8 cellular contexts compared by ENCODE assay signal in the genomic region with DNA sequence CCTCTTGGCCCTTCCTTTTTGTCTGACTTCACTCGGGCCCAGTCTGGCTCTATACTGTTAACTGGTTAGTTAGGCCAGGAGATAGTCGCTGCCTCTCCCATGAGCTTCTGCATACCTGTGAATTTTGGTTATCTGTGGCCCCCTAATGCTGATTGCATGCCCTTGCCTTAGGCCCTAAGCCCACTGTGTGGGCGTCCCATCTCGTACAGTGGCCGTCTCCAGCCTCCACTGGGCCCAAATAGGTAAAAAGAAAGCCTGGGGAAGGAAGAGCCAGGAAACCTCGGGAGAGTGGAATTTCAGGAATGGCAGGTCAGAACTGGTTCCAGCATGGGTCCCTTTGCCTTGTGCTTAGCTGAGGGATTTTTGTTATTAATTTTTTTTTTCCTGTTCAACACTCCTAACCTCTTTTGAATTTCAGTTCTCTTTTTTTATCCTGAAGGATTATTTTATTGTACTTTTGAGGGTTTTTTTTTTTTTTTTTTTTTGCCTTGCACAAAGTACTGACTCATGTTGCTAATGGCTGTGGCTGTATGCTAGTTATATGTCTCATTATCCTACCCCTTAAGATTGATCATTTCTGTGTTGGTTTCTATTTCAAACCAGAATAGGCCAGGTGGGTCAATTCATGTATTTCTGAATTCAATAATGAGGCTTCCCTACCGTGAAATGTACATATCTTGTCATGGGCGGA. TPM values are rescaled to one million over a fixed set of nuclear protein-coding genes. Genes with fewer than 3 reads are reported as not detected.
DNase-seq lines count a peak whose midpoint lies in the region; ATAC-seq, FAIRE-seq and TF ChIP-seq lines count a peak whose summit lies in the region.

No MANE protein-coding gene starts in this region.

- H3K9me3 ChIP-seq in ascending aorta (no peaks in the 10 kb centered on the region), HepG2 (ENCODE audit: low read length) (no peaks in the 10 kb centered on the region)

- CTCF ChIA-PET in HepG2 (lab: Yijun Ruan, JAX; ENCODE audit: low intra/inter-chr PET ratio, low total read pairs): no interaction called here

- POLR2A ChIA-PET in HepG2 (lab: Yijun Ruan, JAX): interaction anchor here (0.6 to 2.6 kb wide), 2 partner anchors 16 to 24 kb away, joined by 3 to 18 read pairs; no protein-coding TSS in a partner anchor

- H4K20me1 ChIP-seq in HepG2 (ENCODE audit: insufficient read depth, low read length): peaks cover 57% of the 10 kb centered on the region

- DNase-seq in HL-60 (ENCODE audit: low read depth in 1 of 2, low spot score in 1 of 2) (no peak), ascending aorta (ENCODE audit: low spot score in 2 of 2) (no peak), HepG2 (ENCODE audit: low spot score) (no peak), HPDE6-E6E7 (ENCODE audit: extremely low spot score) (no peak), SK-N-DZ (ENCODE audit: low spot score) (no peak), NCI-H1436 treated with DMSO at 0.1 percent for 48 hours (lab: John Stamatoyannopoulos, UW) (no peak)
- no peak for DNase-seq in activated effector memory CD4-positive, alpha-beta T cell treated with anti-CD3 and anti-CD28 coated beads, Interleukin-2, amount 50 U/mL, for 16 hours

- H3K36me3 ChIP-seq in ascending aorta (no peaks in the 10 kb centered on the region), HepG2 (replicated peaks in 1 of 2; ENCODE audit: control insufficient read depth in 1 of 2, insufficient read depth in 2 of 2, low read length in 2 of 2) (peaks cover 3 to 5% of the 10 kb centered on the region in 2 experiments; a peak in 3 of 5 replicates)

- H3K27me3 ChIP-seq in HL-60 (ENCODE audit: insufficient read depth, poor library complexity, severe bottlenecking) (no peaks in the 10 kb centered on the region), ascending aorta (no peaks in the 10 kb centered on the region), HepG2 (ENCODE audit: control insufficient read depth in 1 of 2, insufficient read depth in 2 of 2, low read length in 2 of 2) (no peaks in the 10 kb centered on the region)

- in situ Hi-C loops in HepG2 (cut with HindIII; ENCODE audit: extremely low pct_ligation_motif_present, low pct_unique_long_range_greater_than_20kb): loop anchor here (25.0 kb wide), 1 partner anchor 340 kb away; a partner anchor contains a TSS

- peak overlapping the region; percentile 63 for H3K9ac ChIP-seq in HepG2 (ENCODE audit: insufficient read depth, low read depth, low read length)

- H3K4me1 ChIP-seq in ascending aorta: peaks cover 32 to 55% of the 10 kb centered on the region in 2 donors
- H3K4me1 ChIP-seq in HepG2 (ENCODE audit: insufficient read depth, low read length): peaks cover 71% of the 10 kb centered on the region

- H3K79me2 ChIP-seq in HepG2 (ENCODE audit: insufficient read depth, low read length): peaks cover 69% of the 10 kb centered on the region

- peak overlapping the region; percentile 91 for H3K4me2 ChIP-seq in HepG2 (ENCODE audit: low read depth, low read length)

- TF ChIP-seq EP300 in HepG2 (IDR thresholded peaks at IDR 0.05; ENCODE audit: low read depth in 2 of 2, low read length in 2 of 2): no peak
- no peak for TF ChIP-seq EP300 in HepG2 (CRISPR knock-in tag; IDR thresholded peaks at IDR 0.05; ENCODE audit: borderline replicate concordance)

- WGBS in HepG2 (ENCODE audit: low lambda C conversion rate): 42% methylated on average over 8 of the region's 8 CpGs

- BruUV-seq in HepG2 (replicated peaks; lab: Mats Ljungman, UMichigan): no TSS peak

- FAIRE-seq in HepG2 (lab: Jason Lieb, UNC): no peak

- peak; percentile 5; the same call in 2 of the 3 replicates for ATAC-seq in HepG2

- peak overlapping the region; percentile 94 for H3K27ac ChIP-seq in 22Rv1
- no peak overlapping the region for H3K27ac ChIP-seq in HL-60 (replicated peaks)
- peak overlapping the region; percentile 88 to 98 for H3K27ac ChIP-seq in ascending aorta
- H3K27ac ChIP-seq in HepG2 (ENCODE audit: extremely low read length, insufficient read depth, low read length): no peak overlapping the region

- H2AFZ ChIP-seq in HepG2 (ENCODE audit: low read length): no peak overlapping the region

- TF ChIP-seq CTCF in 22Rv1 (IDR thresholded peaks at IDR 0.05) (no peak), HL-60 (IDR thresholded peaks at IDR 0.05; ENCODE audit: insufficient read depth, low read length) (no peak), ascending aorta (IDR thresholded peaks at IDR 0.05) (no peak), HepG2 (CRISPR knock-in tag; IDR thresholded peaks at IDR 0.05) (no peak)

- no peak for TF ChIP-seq POLR2A in HepG2 (IDR thresholded peaks at IDR 0.05; ENCODE audit: insufficient read depth in 1 of 2, low read depth in 2 of 2, low read length in 2 of 2)

- no peak for TF ChIP-seq RAD21 in HepG2 (CRISPR knock-in tag; IDR thresholded peaks at IDR 0.05)

- intact Hi-C loops in ascending aorta (cut with DNase I) (no loop called here), HepG2 (cut with micrococcal nuclease; ENCODE audit: unreplicated experiment) (no loop called here)

- H3K4me3 ChIP-seq in HL-60 (replicated peaks; ENCODE audit: insufficient read depth, low read length): peak overlapping the region; percentile 13; the same call in 1 of the 2 replicates
- peak overlapping the region; percentile 5 to 84 for H3K4me3 ChIP-seq in ascending aorta
- peak overlapping the region; percentile 40 to 73 (median 51) for H3K4me3 ChIP-seq in HepG2 (replicated peaks in 1 of 3; ENCODE audit: insufficient read depth in 1 of 3, low read depth in 2 of 3, low read length in 3 of 3)

TF ChIP-seq in HepG2, 621 proteins besides CTCF, POLR2A, EP300 and RAD21:
- no peak for TF ChIP-seq MTF1 (CRISPR knock-in tag; IDR thresholded peaks at IDR 0.05)
- TF ChIP-seq TEAD3 (CRISPR knock-in tag; optimal IDR thresholded peaks at IDR 0.05; ENCODE audit: borderline replicate concordance): peak; percentile 67
- TF ChIP-seq, protein P1, sequence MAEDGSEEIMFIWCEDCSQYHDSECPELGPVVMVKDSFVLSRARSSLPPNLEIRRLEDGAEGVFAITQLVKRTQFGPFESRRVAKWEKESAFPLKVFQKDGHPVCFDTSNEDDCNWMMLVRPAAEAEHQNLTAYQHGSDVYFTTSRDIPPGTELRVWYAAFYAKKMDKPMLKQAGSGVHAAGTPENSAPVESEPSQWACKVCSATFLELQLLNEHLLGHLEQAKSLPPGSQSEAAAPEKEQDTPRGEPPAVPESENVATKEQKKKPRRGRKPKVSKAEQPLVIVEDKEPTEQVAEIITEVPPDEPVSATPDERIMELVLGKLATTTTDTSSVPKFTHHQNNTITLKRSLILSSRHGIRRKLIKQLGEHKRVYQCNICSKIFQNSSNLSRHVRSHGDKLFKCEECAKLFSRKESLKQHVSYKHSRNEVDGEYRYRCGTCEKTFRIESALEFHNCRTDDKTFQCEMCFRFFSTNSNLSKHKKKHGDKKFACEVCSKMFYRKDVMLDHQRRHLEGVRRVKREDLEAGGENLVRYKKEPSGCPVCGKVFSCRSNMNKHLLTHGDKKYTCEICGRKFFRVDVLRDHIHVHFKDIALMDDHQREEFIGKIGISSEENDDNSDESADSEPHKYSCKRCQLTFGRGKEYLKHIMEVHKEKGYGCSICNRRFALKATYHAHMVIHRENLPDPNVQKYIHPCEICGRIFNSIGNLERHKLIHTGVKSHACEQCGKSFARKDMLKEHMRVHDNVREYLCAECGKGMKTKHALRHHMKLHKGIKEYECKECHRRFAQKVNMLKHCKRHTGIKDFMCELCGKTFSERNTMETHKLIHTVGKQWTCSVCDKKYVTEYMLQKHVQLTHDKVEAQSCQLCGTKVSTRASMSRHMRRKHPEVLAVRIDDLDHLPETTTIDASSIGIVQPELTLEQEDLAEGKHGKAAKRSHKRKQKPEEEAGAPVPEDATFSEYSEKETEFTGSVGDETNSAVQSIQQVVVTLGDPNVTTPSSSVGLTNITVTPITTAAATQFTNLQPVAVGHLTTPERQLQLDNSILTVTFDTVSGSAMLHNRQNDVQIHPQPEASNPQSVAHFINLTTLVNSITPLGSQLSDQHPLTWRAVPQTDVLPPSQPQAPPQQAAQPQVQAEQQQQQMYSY (CRISPR knock-in tag; IDR thresholded peaks at IDR 0.05): peak; percentile 93
- TF ChIP-seq, protein P2, sequence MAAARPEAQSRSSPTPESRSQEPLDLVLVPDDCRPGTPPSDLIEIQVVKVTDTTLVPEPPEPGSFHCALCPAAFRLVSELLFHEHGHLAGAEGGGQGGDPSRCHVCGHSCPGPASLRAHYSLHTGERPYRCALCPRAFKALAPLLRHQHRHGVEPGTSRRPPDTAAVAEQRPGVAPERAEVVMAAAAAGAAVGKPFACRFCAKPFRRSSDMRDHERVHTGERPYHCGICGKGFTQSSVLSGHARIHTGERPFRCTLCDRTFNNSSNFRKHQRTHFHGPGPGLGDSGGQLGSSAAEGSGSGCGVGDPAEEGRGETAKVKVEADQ (CRISPR knock-in tag; IDR thresholded peaks at IDR 0.05; ENCODE audit: borderline replicate concordance): no peak
- no peak for TF ChIP-seq SETDB1 (CRISPR knock-in tag; IDR thresholded peaks at IDR 0.05; ENCODE audit: borderline replicate concordance)
- no peak for TF ChIP-seq THYN1 (CRISPR knock-in tag; IDR thresholded peaks at IDR 0.05; ENCODE audit: borderline replicate concordance, low read depth)

RNA-seq across cellular contexts. Expression of a gene that starts 3.4 kb away (rescaled TPM):
- total RNA-seq in ascending aorta (199 TPM), HepG2 (2016; rRNA removed; fragmentation: Illumina TruSeq; extraction: Trizol) (37.4 TPM in 2 replicates)
- 20.7 and 24.3 TPM in 2 replicates for total RNA-seq in HepG2 (2016; cell fraction: cytosol; rRNA removed; fragmentation: Illumina TruSeq; extraction: Trizol; ENCODE audit: low read depth)
- 27.7 and 37.0 TPM in 2 replicates for total RNA-seq in HepG2 (2016; cell fraction: insoluble cytoplasmic fraction; rRNA removed; fragmentation: Illumina TruSeq; extraction: Trizol)
- 20.9 TPM in 2 replicates for total RNA-seq in HepG2 (2016; cell fraction: membrane; rRNA removed; fragmentation: Illumina TruSeq; extraction: Trizol)
- 41.7 and 49.5 TPM in 2 replicates for total RNA-seq in HepG2 (2016; cell fraction: nucleus; rRNA removed; fragmentation: Illumina TruSeq; extraction: Trizol)
- polyA plus RNA-seq in HepG2 (2011; rRNA removed): 18.9 and 20.8 TPM in 2 replicates
- 11.9 and 12.5 TPM in 2 replicates for polyA plus RNA-seq in HepG2 (2011; cell fraction: cytosol; rRNA removed)
- polyA plus RNA-seq in HepG2 (2011; cell fraction: nucleus; rRNA removed): 87.0 and 122 TPM in 2 replicates
- 55.6 and 57.4 TPM in 2 replicates for polyA plus RNA-seq in HepG2 (2012)
- polyA plus RNA-seq in HepG2 (2016; cell fraction: cytosol; fragmentation: Illumina TruSeq; extraction: Trizol; ENCODE audit: low read depth): 4.0 TPM in 2 replicates
- polyA plus RNA-seq in HepG2 (2016; cell fraction: insoluble cytoplasmic fraction; fragmentation: Illumina TruSeq; extraction: Trizol; ENCODE audit: low read depth): 25.0 and 33.7 TPM in 2 replicates
- 8.5 and 10.2 TPM in 2 replicates for polyA plus RNA-seq in HepG2 (2016; cell fraction: membrane; fragmentation: Illumina TruSeq; extraction: Trizol; ENCODE audit: low read depth)
- 100 and 106 TPM in 2 replicates for polyA plus RNA-seq in HepG2 (2016; cell fraction: nucleus; fragmentation: Illumina TruSeq; extraction: Trizol; ENCODE audit: insufficient read depth, low read depth)
- 72.0 and 116 TPM in 2 replicates for polyA minus RNA-seq in HepG2 (2011; rRNA and poly(A)+ RNA removed; ENCODE audit: low replicate concordance)
- 23.3 and 31.5 TPM in 2 replicates for polyA minus RNA-seq in HepG2 (2011; cell fraction: cytosol; rRNA and poly(A)+ RNA removed)
- polyA minus RNA-seq in HepG2 (2011; cell fraction: nucleus; rRNA and poly(A)+ RNA removed): 52.6 and 56.1 TPM in 2 replicates
- polyA plus RNA-seq in SK-N-DZ (2014; cell fraction: cytosol; rRNA removed): 81.2 and 95.5 TPM in 2 replicates
- polyA plus RNA-seq in SK-N-DZ (2014; cell fraction: nucleus; rRNA removed): 79.4 and 130 TPM in 2 replicates

Comparison
In these comparisons a context has a peak if more than half of its experiments do, and no peak if none do; other contexts are left out.
1. H3K27ac ChIP-seq: peak in 22Rv1 (single experiment) and ascending aorta (2 of 2); none in HL-60 (single experiment) and HepG2 (single experiment).
2. Peak in every context shown above with its lines, with median percentiles within 50 percentile points of each other: H3K4me3 ChIP-seq.